ENCODE assay signal across 30 cellular contexts in genomic region chr11:123181075-123181474, GRCh38. TPM values are rescaled to one million over a fixed set of nuclear protein-coding genes. Genes with fewer than 3 reads are reported as not detected.
DNase-seq lines count a peak whose midpoint lies in the region; ATAC-seq and TF ChIP-seq lines count a peak whose summit lies in the region.
"Had no signal": no experiment of that assay in that cellular context is flagged by ENCODE, and none has a peak within 500 bp of the region (broad histone marks: within the 10 kb centered on the region; RNA-seq: fewer than 3 reads in every experiment).

No MANE protein-coding gene starts in this region.

- no peaks in the 10 kb centered on the region; the same call in none of the 2 replicates for H3K27me3 Mint-ChIP-seq in HFFc6 (ENCODE audit: insufficient read depth)

- peaks cover 97% of the 10 kb centered on the region for H3K4me1 Mint-ChIP-seq in HFFc6 (ENCODE audit: low read depth)
- H3K4me1 Mint-ChIP-seq: activated naive CD8-positive, alpha-beta T cell treated with anti-CD3 and anti-CD28 coated beads, Interleukin-2, amount 50 U/mL, for 24 hours; stimulated activated naive CD8-positive, alpha-beta T cell treated with anti-CD3 and anti-CD28 coated beads, Interleukin-15, amount 100 ng/mL, for 72 hours had no signal

- H3K27me3 ChIP-seq in ascending aorta (no peaks in the 10 kb centered on the region), smooth muscle cell (ENCODE audit: low read depth) (no peaks in the 10 kb centered on the region)
- H3K27me3 ChIP-seq: brain microvascular endothelial cell, foreskin keratinocyte had no signal

- H2AFZ ChIP-seq in smooth muscle cell (ENCODE audit: low read depth): no peak overlapping the region

- intact Hi-C loops in ascending aorta (cut with DNase I): no loop called here

- peaks cover 93% of the 10 kb centered on the region for H3K79me2 ChIP-seq in smooth muscle cell (ENCODE audit: low read depth)

- DNase-seq in HFFc6 (no peak), ascending aorta (ENCODE audit: low spot score in 2 of 2) (no peak), foreskin fibroblast (peak; percentile 33 to 49), smooth muscle cell (lab: John Stamatoyannopoulos, UW; ENCODE audit: unreplicated experiment) (no peak), EL (no peak), SHP77 treated with DMSO at 0.1 percent for 48 hours (lab: John Stamatoyannopoulos, UW) (no peak)
- DNase-seq: activated CD4-positive, alpha-beta T cell treated with anti-CD3 and anti-CD28 coated beads for 4 hours; activated gamma-delta T cell treated with Interleukin-2 at 50 U/mL for 16 hours; activated naive CD8-positive, alpha-beta T cell treated with anti-CD3 and anti-CD28 coated beads, Interleukin-2, amount 50 U/mL, for 24 hours; activated T-cell treated with anti-CD3 and anti-CD28 coated beads, Interleukin-2, amount 50 U/mL, for 1 hour; brain microvascular endothelial cell; DMS153; effector CD4-positive, alpha-beta T cell; foreskin keratinocyte; heart right ventricle; left cardiac atrium; NCI-H1436; NCI-H2081 treated with DMSO at 0.1 percent for 48 hours; NCI-H345; RPMI8226; stimulated activated naive CD8-positive, alpha-beta T cell treated with anti-CD3 and anti-CD28 coated beads, Interleukin-15, amount 100 ng/mL, for 72 hours; T-helper 2 cell; tibial artery had no signal

- peak overlapping the region; percentile 71 for H3K27ac Mint-ChIP-seq in HFFc6
- H3K27ac Mint-ChIP-seq: activated naive CD8-positive, alpha-beta T cell treated with anti-CD3 and anti-CD28 coated beads, Interleukin-2, amount 50 U/mL, for 24 hours had no signal

- H3K4me1 ChIP-seq in ascending aorta (peaks cover 8 to 44% of the 10 kb centered on the region in 2 donors), smooth muscle cell (ENCODE audit: low read depth) (no peaks in the 10 kb centered on the region)
- H3K4me1 ChIP-seq: foreskin keratinocyte had no signal

- H3K4me3 ChIP-seq in ascending aorta (no peak overlapping the region), foreskin fibroblast (ENCODE audit: low read depth in 1 of 2, low read length in 2 of 2) (no peak overlapping the region), smooth muscle cell (no peak overlapping the region)
- H3K4me3 ChIP-seq: heart right ventricle, skin epidermis, tibial artery had no signal

- peak overlapping the region; percentile 4 for H3K4me2 ChIP-seq in smooth muscle cell

- 96% methylated on average over 4 of the region's 4 CpGs for WGBS in smooth muscle cell (ENCODE audit: low lambda C conversion rate)

- H3K4me3 Mint-ChIP-seq in HFFc6: no peak overlapping the region
- H3K4me3 Mint-ChIP-seq: activated naive CD8-positive, alpha-beta T cell treated with anti-CD3 and anti-CD28 coated beads, Interleukin-2, amount 50 U/mL, for 24 hours; stimulated activated naive CD8-positive, alpha-beta T cell treated with anti-CD3 and anti-CD28 coated beads, Interleukin-15, amount 100 ng/mL, for 72 hours had no signal

- H3K36me3 ChIP-seq in ascending aorta: no peaks in the 10 kb centered on the region
- no peaks in the 10 kb centered on the region for H3K36me3 ChIP-seq in smooth muscle cell (ENCODE audit: low read depth)
- H3K36me3 ChIP-seq: brain microvascular endothelial cell, heart right ventricle, neutrophil, tibial artery had no signal

- TF ChIP-seq CTCF in HFFc6 (IDR thresholded peaks at IDR 0.05) (no peak), ascending aorta (IDR thresholded peaks at IDR 0.05) (no peak), foreskin fibroblast (IDR thresholded peaks at IDR 0.05; ENCODE audit: low read depth, low read length) (no peak), smooth muscle cell (IDR thresholded peaks at IDR 0.05; ENCODE audit: borderline replicate concordance, insufficient read depth, poor library complexity, severe bottlenecking) (no peak)

- H3K27ac ChIP-seq in ascending aorta (peak overlapping the region; percentile 36 to 43), smooth muscle cell (ENCODE audit: low read depth) (peak overlapping the region; percentile 67)
- H3K27ac ChIP-seq: brain microvascular endothelial cell, foreskin keratinocyte, heart right ventricle, neutrophil, tibial artery had no signal

- H3K9me3 Mint-ChIP-seq in HFFc6: no peaks in the 10 kb centered on the region
- H3K9me3 Mint-ChIP-seq: activated naive CD8-positive, alpha-beta T cell treated with anti-CD3 and anti-CD28 coated beads, Interleukin-2, amount 50 U/mL, for 24 hours had no signal

- no peaks in the 10 kb centered on the region for H3K9me3 ChIP-seq in ascending aorta
- H3K9me3 ChIP-seq in smooth muscle cell (replicated peaks; ENCODE audit: low read depth): no peaks in the 10 kb centered on the region
- H3K9me3 ChIP-seq: heart right ventricle, neutrophil, tibial artery had no signal

- ATAC-seq in GM19023 (IDR thresholded peaks at IDR 0.05; ENCODE audit: unreplicated experiment): no peak
- no peak for ATAC-seq in GM21381 (IDR thresholded peaks at IDR 0.05; ENCODE audit: unreplicated experiment)
- ATAC-seq: activated naive CD8-positive, alpha-beta T cell treated with anti-CD3 and anti-CD28 coated beads, Interleukin-2, amount 50 U/mL, for 24 hours; foreskin keratinocyte; HCT116; heart right ventricle; left cardiac atrium; stimulated activated naive CD8-positive, alpha-beta T cell treated with anti-CD3 and anti-CD28 coated beads, Interleukin-15, amount 100 ng/mL, for 72 hours had no signal

- H3K9ac ChIP-seq in smooth muscle cell (ENCODE audit: low read depth): no peak overlapping the region

- no peaks in the 10 kb centered on the region for H4K20me1 ChIP-seq in smooth muscle cell (ENCODE audit: low read depth)

- peaks cover 68% of the 10 kb centered on the region for H3K36me3 Mint-ChIP-seq in HFFc6 (ENCODE audit: low read depth)

- H3F3A ChIP-seq in smooth muscle cell (ENCODE audit: low read depth): peaks cover 3% of the 10 kb centered on the region

RNA-seq across cellular contexts. Expression of gene CLMP, which starts 14.0 kb away (rescaled TPM):
- total RNA-seq in HFFc6 (2021; fragmentation: NEBNext Ultra II Directional; extraction: Animal tissue kit (Norgen Biotek cat#: 25700)): 100 to 1,000 TPM; 126 to 201 (median 138) TPM
- total RNA-seq in ascending aorta (70.6 TPM), smooth muscle cell (163 and 176 TPM in 2 replicates)
- 62.0 and 74.0 TPM in 2 replicates for polyA plus RNA-seq in smooth muscle cell
- total RNA-seq: activated CD8-positive, alpha-beta memory T cell treated with anti-CD3 and anti-CD28 coated beads for 36 hours; lung microvascular endothelial cell had no signal

Comparison
In these comparisons a context has a peak if more than half of its experiments do, and no peak if none do; other contexts are left out.
1. DNase-seq: peak in foreskin fibroblast (2 of 2); none in HFFc6 (single experiment), ascending aorta (0 of 2), smooth muscle cell (single experiment), EL (single experiment) and SHP77 treated with DMSO at 0.1 percent for 48 hours (single experiment).